ENCODE assay signal across 19 cellular contexts in genomic region chr22:29334148-29334547, GRCh38. TPM values are rescaled to one million over a fixed set of nuclear protein-coding genes. Genes with fewer than 3 reads are reported as not detected.
DNase-seq lines count a peak whose midpoint lies in the region; ATAC-seq, FAIRE-seq and TF ChIP-seq lines count a peak whose summit lies in the region.
"Had no signal": no experiment of that assay in that cellular context is flagged by ENCODE, and none has a peak within 500 bp of the region (broad histone marks: within the 10 kb centered on the region; RNA-seq: fewer than 3 reads in every experiment).

No MANE protein-coding gene starts in this region.

- no peak for DNase-seq in PC-3
- DNase-seq in stimulated activated naive B cell treated with anti-CD40 and anti-IgM and Interleukin-4, amounts not matched to agents 10 μg/mL and 1 μg/mL and 100 μg/mL, for 72 hours = no peak
- DNase-seq in NCI-H345 (lab: John Stamatoyannopoulos, UW) = no peak
- no peak for DNase-seq in activated CD4-positive, alpha-beta T cell treated with anti-CD3 and anti-CD28 coated beads for 48 hours
- DNase-seq in activated CD4-positive, alpha-beta T cell treated with anti-CD3 and anti-CD28 coated beads for 4 hours = no peak
- no peak for DNase-seq in small intestine
- DNase-seq: ACHN; CD8-positive, alpha-beta T cell; COR-L47; DMS153; DND-41; GF-D8; IMR-90 had no signal

- H3K9me3 ChIP-seq in PC-3 (ENCODE audit: low read length) (no peaks in the 10 kb centered on the region), small intestine (ENCODE audit: control insufficient read depth, low read depth) (no peaks in the 10 kb centered on the region)

- peaks cover 22 to 29% of the 10 kb centered on the region in 2 donors for H3K4me1 Mint-ChIP-seq in stimulated activated naive B cell treated with anti-CD40 and anti-IgM and Interleukin-4, amounts not matched to agents 10 μg/mL and 1 μg/mL and 100 μg/mL, for 72 hours
- H3K4me1 Mint-ChIP-seq: CD14-positive monocyte had no signal

- 96 to 97% (median 97%) methylated on average over 7 of the region's 7 CpGs for WGBS in small intestine, 3 donors

- no peak overlapping the region for H3K9ac ChIP-seq in PC-3 (ENCODE audit: low read length)

- H3K4me3 Mint-ChIP-seq in stimulated activated naive B cell treated with anti-CD40 and anti-IgM and Interleukin-4, amounts not matched to agents 10 μg/mL and 1 μg/mL and 100 μg/mL, for 72 hours = no peak overlapping the region
- H3K4me3 Mint-ChIP-seq: CD14-positive monocyte; CD8-positive, alpha-beta T cell had no signal

- no peaks in the 10 kb centered on the region for H3K79me2 ChIP-seq in PC-3 (ENCODE audit: low read length)

- no peak overlapping the region for H3K4me3 ChIP-seq in PC-3 (ENCODE audit: low read length)
- no peak overlapping the region for H3K4me3 ChIP-seq in small intestine (ENCODE audit: low read depth in 1 of 2, low read length in 2 of 2)

- BruUV-seq in PC-3 (replicated peaks; lab: Mats Ljungman, UMichigan) = no TSS peak

- peaks cover 23% of the 10 kb centered on the region for H3K4me1 ChIP-seq in PC-3 (ENCODE audit: insufficient read depth, low read length)
- no peaks in the 10 kb centered on the region for H3K4me1 ChIP-seq in small intestine (ENCODE audit: control insufficient read depth in 2 of 2, insufficient read depth in 1 of 2, low read depth in 1 of 2, low read length in 1 of 2)

- POLR2A ChIA-PET in PC-3 (lab: Charles Lee; ENCODE audit: unreplicated experiment) = no interaction called here

- H3F3A ChIP-seq in PC-3 (ENCODE audit: low read length, unreplicated experiment) = peaks cover 9% of the 10 kb centered on the region

- no peaks in the 10 kb centered on the region for H3K27me3 ChIP-seq in PC-3 (ENCODE audit: low read length)
- H3K27me3 ChIP-seq in small intestine (ENCODE audit: control insufficient read depth in 2 of 2, insufficient read depth in 2 of 2, low read length in 2 of 2) = no peaks in the 10 kb centered on the region

- no peak for ATAC-seq in PC-3
- ATAC-seq in stimulated activated naive B cell treated with anti-CD40 and anti-IgM and Interleukin-4, amounts not matched to agents 10 μg/mL and 1 μg/mL and 100 μg/mL, for 72 hours (replicated peaks) = no peak
- ATAC-seq: CD8-positive, alpha-beta T cell had no signal

- intact Hi-C loops in PC-3 (cut with micrococcal nuclease) = no loop called here

- peak overlapping the region; percentile 48; the same call in 1 of the 2 replicates for H3K4me2 ChIP-seq in PC-3 (ENCODE audit: low read length)

- H3K36me3 Mint-ChIP-seq in stimulated activated naive B cell treated with anti-CD40 and anti-IgM and Interleukin-4, amounts not matched to agents 10 μg/mL and 1 μg/mL and 100 μg/mL, for 72 hours = peaks cover 50 to 76% of the 10 kb centered on the region in 2 donors

- FAIRE-seq in small intestine (lab: Jason Lieb, UNC) = no peak
- FAIRE-seq: D721Med had no signal

- H3K27me3 Mint-ChIP-seq in stimulated activated naive B cell treated with anti-CD40 and anti-IgM and Interleukin-4, amounts not matched to agents 10 μg/mL and 1 μg/mL and 100 μg/mL, for 72 hours = no peaks in the 10 kb centered on the region

- no peaks in the 10 kb centered on the region for H3K9me2 ChIP-seq in PC-3 (replicated peaks; ENCODE audit: low read length)

- H3K27ac ChIP-seq in C4-2B (peak overlapping the region; percentile 88), PC-3 (ENCODE audit: low read length) (peak overlapping the region; percentile 77), cingulate gyrus (ENCODE audit: low read depth, low read length) (peak overlapping the region; percentile 41), small intestine (ENCODE audit: low read depth in 1 of 2, low read length in 1 of 2) (no peak overlapping the region)

- CTCF ChIA-PET in PC-3 (lab: Charles Lee) = no interaction called here

- H4K20me1 ChIP-seq in PC-3 (ENCODE audit: low read length) = peaks cover 5% of the 10 kb centered on the region; the same call in 1 of the 2 replicates

- no peak overlapping the region for H2AFZ ChIP-seq in PC-3 (ENCODE audit: low read length)

- TF ChIP-seq CTCF in C4-2B (conservative IDR thresholded peaks at IDR 0.05) (no peak), PC-3 (conservative IDR thresholded peaks at IDR 0.05; ENCODE audit: low read depth, low read length) (no peak)

- peak overlapping the region; percentile 85 for H3K27ac Mint-ChIP-seq in stimulated activated naive B cell treated with anti-CD40 and anti-IgM and Interleukin-4, amounts not matched to agents 10 μg/mL and 1 μg/mL and 100 μg/mL, for 72 hours
- H3K27ac Mint-ChIP-seq: CD8-positive, alpha-beta T cell had no signal

- H3K36me3 ChIP-seq in PC-3 (ENCODE audit: low read depth, low read length) (peaks cover 10% of the 10 kb centered on the region), small intestine (ENCODE audit: control insufficient read depth in 2 of 2, insufficient read depth in 2 of 2, low read length in 2 of 2) (peaks cover 19 to 35% of the 10 kb centered on the region in 2 donors)

- no peaks in the 10 kb centered on the region for H3K9me3 Mint-ChIP-seq in stimulated activated naive B cell treated with anti-CD40 and anti-IgM and Interleukin-4, amounts not matched to agents 10 μg/mL and 1 μg/mL and 100 μg/mL, for 72 hours
- H3K9me3 Mint-ChIP-seq: CD14-positive monocyte; CD8-positive, alpha-beta T cell had no signal

RNA-seq across cellular contexts. Expression of gene RASL10A, which starts 18.7 kb away (rescaled TPM):
- total RNA-seq in PC-3 (2014; rRNA removed) = 1.4 TPM in 1 of 2 replicates, not detected in the other
- polyA plus RNA-seq in small intestine = 1 to 10 TPM; 3.7 to 4.1 (median 4.0) TPM
- total RNA-seq: A172, H4, IMR-90 had no signal

RNA-seq across cellular contexts. Expression of gene GAS2L1, which starts 27.7 kb away (rescaled TPM):
- 58.4 and 75.7 TPM in 2 replicates for total RNA-seq in PC-3 (2014; rRNA removed)
- polyA plus RNA-seq in small intestine = 10 to 100 TPM; 26.2 to 49.0 (median 31.8) TPM
- total RNA-seq: CD8-positive, alpha-beta T cell had no signal

RNA-seq across cellular contexts. Expression of gene AP1B1, which starts 54.2 kb away (rescaled TPM):
- 81.2 and 96.4 TPM in 2 replicates for total RNA-seq in PC-3 (2014; rRNA removed)
- 10 to 100 TPM; 51.6 to 61.6 (median 55.0) TPM for polyA plus RNA-seq in small intestine

Comparison
In these comparisons a context has a peak if more than half of its experiments do, and no peak if none do; other contexts are left out.
1. H3K27ac ChIP-seq: peak in C4-2B (single experiment), PC-3 (single experiment) and cingulate gyrus (single experiment); none in small intestine (0 of 2).